ENCODE assay signal across 9 cellular contexts in the genomic region with DNA sequence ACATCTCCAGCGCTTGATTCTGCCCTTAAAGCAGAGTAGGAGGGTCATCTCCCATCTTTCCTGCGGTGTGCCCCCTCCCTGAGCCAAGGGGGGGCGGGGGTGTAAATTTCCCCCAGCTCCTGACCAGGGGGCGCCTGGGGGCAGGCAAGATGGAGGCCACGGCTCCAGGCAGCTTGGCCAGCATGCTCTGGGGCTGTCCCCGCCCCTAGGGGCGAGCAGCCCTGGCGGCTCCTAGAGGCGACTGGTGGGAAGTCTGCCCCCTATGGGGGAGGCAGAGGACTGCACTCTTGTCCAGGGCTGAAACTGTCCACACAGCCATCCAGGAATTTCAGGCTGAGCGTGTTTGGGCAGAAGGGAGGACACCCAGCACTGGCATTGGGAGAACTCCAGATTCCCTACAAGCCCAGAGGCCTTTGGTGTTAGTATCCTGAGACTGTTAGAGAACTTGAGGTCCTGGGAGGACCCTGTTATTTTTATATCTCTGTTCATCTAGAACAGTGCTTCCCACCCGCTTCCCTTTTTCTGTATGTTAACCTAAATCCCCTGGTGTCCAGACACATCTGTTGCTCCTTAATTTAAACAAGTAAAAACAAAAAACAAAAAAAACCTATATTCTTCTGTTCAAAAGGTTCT. TPM values are rescaled to one million over a fixed set of nuclear protein-coding genes. Genes with fewer than 3 reads are reported as not detected.
A peak's percentile ranks its signal among the peaks of the same experiment; 100 is the strongest.
DNase-seq lines count a peak whose midpoint lies in the region; ATAC-seq, FAIRE-seq and TF ChIP-seq lines count a peak whose summit lies in the region.
"Had no signal": no experiment of that assay in that cellular context is flagged by ENCODE, and none has a peak within 500 bp of the region (broad histone marks: within the 10 kb centered on the region; RNA-seq: fewer than 3 reads in every experiment).

No MANE protein-coding gene starts in this region.

- TF ChIP-seq POLR2A in A549 (IDR thresholded peaks at IDR 0.05; ENCODE audit: low read length) (no peak), GM18505 (IDR thresholded peaks at IDR 0.05; ENCODE audit: borderline replicate concordance, extremely low read depth, insufficient read depth, insufficient read length) (no peak)

- DNase-seq in A549 (ENCODE audit: low read depth in 1 of 2, low spot score in 1 of 2) (peak; percentile 46 to 53), GM10266 (ENCODE audit: extremely low spot score) (no peak), RPMI8226 (peak; percentile 40), fibroblast of mammary gland (ENCODE audit: low read depth) (no peak), hepatic stellate cell (ENCODE audit: low spot score) (no peak), GM19240 (ENCODE audit: insufficient read length, low spot score) (no peak)
- DNase-seq: NCI-H1930 had no signal

- TF ChIP-seq CTCF in A549 (IDR thresholded peaks at IDR 0.05): peak; percentile 36; the same call in 2 of the 3 replicates
- peak; percentile 29 for TF ChIP-seq CTCF in GM10266 (IDR thresholded peaks at IDR 0.05; ENCODE audit: control insufficient read depth, insufficient read depth, low read depth, missing control alignments)
- peak; percentile 42 for TF ChIP-seq CTCF in fibroblast of mammary gland (conservative IDR thresholded peaks at IDR 0.05; ENCODE audit: control insufficient read depth, insufficient read depth, low read depth, low read length)

- TF ChIP-seq EP300 in A549 (IDR thresholded peaks at IDR 0.05): no peak

- no peak for FAIRE-seq in A549 (lab: Jason Lieb, UNC)

- no peak overlapping the region for H3K27ac ChIP-seq in A549

- CTCF ChIA-PET in A549 (lab: Yijun Ruan, JAX): interaction anchor here (2.3 kb wide), 1 partner anchor 36 kb away, joined by 9 read pairs; no protein-coding TSS in a partner anchor

- POLR2A ChIA-PET in A549 (lab: Yijun Ruan, JAX): no interaction called here

- H3K4me3 ChIP-seq in A549: no peak overlapping the region
- no peak overlapping the region for H3K4me3 ChIP-seq in fibroblast of mammary gland (ENCODE audit: control insufficient read depth, low read depth, low read length)

- no peak overlapping the region for H3K4me2 ChIP-seq in A549

- 93% methylated on average over 3 of the region's 11 CpGs for WGBS in A549 (ENCODE audit: missing lambda C conversion rate)

- no peaks in the 10 kb centered on the region for H3K4me1 ChIP-seq in A549

- TF ChIP-seq RAD21 in A549 (conservative IDR thresholded peaks at IDR 0.05 in 1 of 2, IDR thresholded peaks at IDR 0.05 in 1 of 2): 0 out of 5 replicates have a peak, but pooled peaks of 1 of the 2 experiments have one; percentile 5

- ATAC-seq in A549: peak; percentile 37 to 93; a peak in 4 of 6 replicates
- no peak for ATAC-seq in GM18505 (IDR thresholded peaks at IDR 0.05; ENCODE audit: unreplicated experiment)
- ATAC-seq in HG02642 (IDR thresholded peaks at IDR 0.05; ENCODE audit: poor library complexity, unreplicated experiment): no peak

- no peaks in the 10 kb centered on the region for H3K9me3 ChIP-seq in A549

TF ChIP-seq in A549, 52 proteins besides CTCF, POLR2A, EP300 and RAD21:
- TF ChIP-seq FOXS1 (CRISPR knock-in tag; IDR thresholded peaks at IDR 0.05): no peak
- no peak for TF ChIP-seq CHD4 (IDR thresholded peaks at IDR 0.05; ENCODE audit: borderline replicate concordance)
- TF ChIP-seq, protein P1, sequence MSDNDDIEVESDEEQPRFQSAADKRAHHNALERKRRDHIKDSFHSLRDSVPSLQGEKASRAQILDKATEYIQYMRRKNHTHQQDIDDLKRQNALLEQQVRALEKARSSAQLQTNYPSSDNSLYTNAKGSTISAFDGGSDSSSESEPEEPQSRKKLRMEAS (IDR thresholded peaks at IDR 0.05): 0 out of 2 replicates have a peak, but pooled peaks have one; percentile 13
- no peak for TF ChIP-seq CHD2 (IDR thresholded peaks at IDR 0.05; ENCODE audit: low read length, partially characterized antibody)

RNA-seq across cellular contexts. Expression of a gene that starts 4.6 kb away (rescaled TPM):
- not detected in 2 replicates for polyA plus RNA-seq in A549 (2011; rRNA removed)
- not detected in 2 replicates for polyA plus RNA-seq in A549 (2012; cell fraction: cytosol; rRNA removed)
- 0.10 TPM in 1 of 2 replicates, not detected in the other for polyA plus RNA-seq in A549 (2012; cell fraction: nucleus; rRNA removed)
- not detected in 3 replicates for polyA plus RNA-seq in A549 (2017; fragmentation: RNase III; extraction: RNeasy Plus Mini Kit Qiagen cat#74134 plus additional on column Dnase treatment)
- not detected in 2 replicates for polyA minus RNA-seq in A549 (2011; rRNA and poly(A)+ RNA removed)

RNA-seq across cellular contexts. Expression of a gene that starts 26.9 kb away (rescaled TPM):
- polyA plus RNA-seq in A549 (2011; rRNA removed) (5.3 and 7.4 TPM in 2 replicates), A549 (2017; fragmentation: RNase III; extraction: RNeasy Plus Mini Kit Qiagen cat#74134 plus additional on column Dnase treatment) (4.6 to 5.5 TPM (median 5.1 TPM) in 3 replicates)
- polyA plus RNA-seq in A549 (2012; cell fraction: cytosol; rRNA removed): 7.2 and 9.6 TPM in 2 replicates
- polyA plus RNA-seq in A549 (2012; cell fraction: nucleus; rRNA removed): 25.7 and 29.1 TPM in 2 replicates
- 8.5 and 11.2 TPM in 2 replicates for polyA minus RNA-seq in A549 (2011; rRNA and poly(A)+ RNA removed)

Comparison
In these comparisons a context has a peak if more than half of its experiments do, and no peak if none do; other contexts are left out.
1. ATAC-seq: peak in A549 (2 of 2); none in GM18505 (single experiment) and HG02642 (single experiment).
2. DNase-seq: peak in A549 (2 of 2) and RPMI8226 (single experiment); none in GM10266 (single experiment), fibroblast of mammary gland (single experiment), hepatic stellate cell (single experiment) and GM19240 (single experiment).
3. Peak in every context shown above with its lines, with median percentiles within 50 percentile points of each other: CTCF ChIP-seq.